In the genomic region with DNA sequence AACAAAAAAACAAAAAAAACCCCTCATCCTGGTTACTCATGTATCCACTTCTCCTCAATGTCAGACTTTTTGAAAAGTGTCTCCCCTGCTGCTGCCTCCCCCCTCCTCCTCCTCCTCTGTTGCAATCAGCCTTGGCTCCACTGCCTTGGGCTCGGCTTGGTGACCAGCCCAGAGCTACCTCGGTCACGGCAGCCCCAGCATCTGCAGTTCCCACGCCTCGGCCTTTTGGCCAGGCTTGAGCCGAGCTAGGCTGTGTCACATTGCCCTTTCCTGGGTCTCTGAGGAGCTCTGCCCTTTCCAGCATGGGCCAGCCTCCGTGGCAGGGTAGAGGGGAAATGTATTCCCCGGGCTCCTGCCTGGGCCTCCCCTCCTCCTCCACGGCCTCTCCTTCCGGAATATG, we compare ENCODE assay signal across 1 cellular context.
TF ChIP-seq lines count a peak whose summit lies in the region.

No MANE protein-coding gene starts in this region.

TF ChIP-seq in K562, 482 proteins besides CTCF, POLR2A, EP300 and RAD21 (continued from another document):
- TF ChIP-seq, protein P1, sequence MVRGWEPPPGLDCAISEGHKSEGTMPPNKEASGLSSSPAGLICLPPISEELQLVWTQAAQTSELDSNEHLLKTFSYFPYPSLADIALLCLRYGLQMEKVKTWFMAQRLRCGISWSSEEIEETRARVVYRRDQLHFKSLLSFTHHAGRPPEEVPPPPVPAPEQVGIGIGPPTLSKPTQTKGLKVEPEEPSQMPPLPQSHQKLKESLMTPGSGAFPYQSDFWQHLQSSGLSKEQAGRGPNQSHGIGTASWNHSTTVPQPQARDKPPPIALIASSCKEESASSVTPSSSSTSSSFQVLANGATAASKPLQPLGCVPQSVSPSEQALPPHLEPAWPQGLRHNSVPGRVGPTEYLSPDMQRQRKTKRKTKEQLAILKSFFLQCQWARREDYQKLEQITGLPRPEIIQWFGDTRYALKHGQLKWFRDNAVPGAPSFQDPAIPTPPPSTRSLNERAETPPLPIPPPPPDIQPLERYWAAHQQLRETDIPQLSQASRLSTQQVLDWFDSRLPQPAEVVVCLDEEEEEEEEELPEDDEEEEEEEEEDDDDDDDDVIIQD (CRISPR knock-in tag; IDR thresholded peaks at IDR 0.05) = no peak
TF ChIP-seq in K562: peak in this region for 1.
